In genomic region chr4:173547889-173548288, GRCh38 we compare ENCODE assay signal across 18 cellular contexts. TPM values are rescaled to one million over a fixed set of nuclear protein-coding genes. Genes with fewer than 3 reads are reported as not detected.
DNase-seq lines count a peak whose midpoint lies in the region; ATAC-seq and TF ChIP-seq lines count a peak whose summit lies in the region.
"Had no signal": no experiment of that assay in that cellular context is flagged by ENCODE, and none has a peak within 500 bp of the region (broad histone marks: within the 10 kb centered on the region; RNA-seq: fewer than 3 reads in every experiment).

No MANE protein-coding gene starts in this region.

- no peaks in the 10 kb centered on the region for H3K36me3 ChIP-seq in spleen
- H3K36me3 ChIP-seq: lower lobe of right lung, uterus had no signal

- DNase-seq in SHP77 treated with DMSO at 0.1 percent for 48 hours (lab: John Stamatoyannopoulos, UW) (peak; percentile 2), SHP77 (lab: John Stamatoyannopoulos, UW) (no peak), NOMO-1 treated with DMSO at 0.1 percent for 48 hours (lab: John Stamatoyannopoulos, UW; ENCODE audit: unreplicated experiment) (peak; percentile 96), Right ventricle myocardium superior (no peak), spleen (peak; percentile 35), islet precursor cell (no peak), mucosa of gallbladder (ENCODE audit: low spot score) (no peak)
- DNase-seq in activated T-cell treated with anti-CD3 and anti-CD28 coated beads, Interleukin-2, amount 50 U/mL, for 1 hour: no peak
- DNase-seq: activated gamma-delta T cell; CD4-positive, alpha-beta memory T cell; DND-41; foreskin melanocyte; lower lobe of right lung; natural killer cell; NCI-H1694; T1000; uterus had no signal

- ATAC-seq in Right ventricle myocardium superior (ENCODE audit: poor library complexity): peak; percentile 66
- ATAC-seq: lower lobe of right lung, natural killer cell had no signal

- TF ChIP-seq POLR2A in spleen (IDR thresholded peaks at IDR 0.05): no peak

- no peak for TF ChIP-seq CTCF in spleen (IDR thresholded peaks at IDR 0.05 in 8 of 11, conservative IDR thresholded peaks at IDR 0.05 in 3 of 11)

- no peak overlapping the region for H3K27ac ChIP-seq in spleen
- H3K27ac ChIP-seq: lower lobe of right lung, uterus had no signal

- no peaks in the 10 kb centered on the region for H3K4me1 ChIP-seq in spleen
- H3K4me1 ChIP-seq: lower lobe of right lung, uterus had no signal

- H3K9me3 ChIP-seq in spleen: no peaks in the 10 kb centered on the region
- H3K9me3 ChIP-seq: lower lobe of right lung, uterus had no signal

- WGBS in spleen, 5 donors: 38 to 54% (median 44%) methylated on average over 13 of the region's 13 CpGs

- peaks cover 0 to 76% (median 6%) of the 10 kb centered on the region in 7 donors for H3K27me3 ChIP-seq in spleen (replicated peaks in 1 of 7)
- H3K27me3 ChIP-seq: uterus had no signal

- H3K4me3 ChIP-seq in spleen: no peak overlapping the region
- H3K4me3 ChIP-seq: lower lobe of right lung, uterus had no signal

- intact Hi-C loops in Right ventricle myocardium superior (cut with DNase I) (no loop called here), spleen (cut with DNase I; ENCODE audit: low total_unique reads) (no loop called here)

RNA-seq across cellular contexts. Expression of gene HAND2, which starts 17.9 kb away (rescaled TPM):
- total RNA-seq in Right ventricle myocardium superior (142 TPM), spleen (1 to 10 TPM in 5 of 7 donors, under 1 TPM in 2; 0.80 to 6.3 (median 1.5) TPM), mucosa of gallbladder (104 TPM)
- polyA plus RNA-seq in spleen: 1 to 10 TPM in 2 of 3 donors, under 1 TPM in 1; 0.93 to 3.8 (median 2.4) TPM
- total RNA-seq: CD4-positive, alpha-beta memory T cell; cerebellum; natural killer cell had no signal
- polyA plus RNA-seq: CD4-positive, alpha-beta memory T cell had no signal

Comparison
In these comparisons a context has a peak if more than half of its experiments do, and no peak if none do; other contexts are left out.
1. DNase-seq: peak in SHP77 treated with DMSO at 0.1 percent for 48 hours (single experiment), NOMO-1 treated with DMSO at 0.1 percent for 48 hours (single experiment) and spleen (single experiment); none in SHP77 (0 of 2), Right ventricle myocardium superior (single experiment), islet precursor cell (single experiment), mucosa of gallbladder (single experiment) and activated T-cell treated with anti-CD3 and anti-CD28 coated beads, Interleukin-2, amount 50 U/mL, for 1 hour (single experiment).
2. RNA of gene HAND2, which starts 17.9 kb away (total RNA-seq): 142 TPM in Right ventricle myocardium superior (single experiment) and 104 TPM in mucosa of gallbladder (single experiment); 0.80 to 6.3 TPM in spleen; every median in the first group is over 10 times any median in the second.